1 cellular context compared by ENCODE assay signal in the genomic region with DNA sequence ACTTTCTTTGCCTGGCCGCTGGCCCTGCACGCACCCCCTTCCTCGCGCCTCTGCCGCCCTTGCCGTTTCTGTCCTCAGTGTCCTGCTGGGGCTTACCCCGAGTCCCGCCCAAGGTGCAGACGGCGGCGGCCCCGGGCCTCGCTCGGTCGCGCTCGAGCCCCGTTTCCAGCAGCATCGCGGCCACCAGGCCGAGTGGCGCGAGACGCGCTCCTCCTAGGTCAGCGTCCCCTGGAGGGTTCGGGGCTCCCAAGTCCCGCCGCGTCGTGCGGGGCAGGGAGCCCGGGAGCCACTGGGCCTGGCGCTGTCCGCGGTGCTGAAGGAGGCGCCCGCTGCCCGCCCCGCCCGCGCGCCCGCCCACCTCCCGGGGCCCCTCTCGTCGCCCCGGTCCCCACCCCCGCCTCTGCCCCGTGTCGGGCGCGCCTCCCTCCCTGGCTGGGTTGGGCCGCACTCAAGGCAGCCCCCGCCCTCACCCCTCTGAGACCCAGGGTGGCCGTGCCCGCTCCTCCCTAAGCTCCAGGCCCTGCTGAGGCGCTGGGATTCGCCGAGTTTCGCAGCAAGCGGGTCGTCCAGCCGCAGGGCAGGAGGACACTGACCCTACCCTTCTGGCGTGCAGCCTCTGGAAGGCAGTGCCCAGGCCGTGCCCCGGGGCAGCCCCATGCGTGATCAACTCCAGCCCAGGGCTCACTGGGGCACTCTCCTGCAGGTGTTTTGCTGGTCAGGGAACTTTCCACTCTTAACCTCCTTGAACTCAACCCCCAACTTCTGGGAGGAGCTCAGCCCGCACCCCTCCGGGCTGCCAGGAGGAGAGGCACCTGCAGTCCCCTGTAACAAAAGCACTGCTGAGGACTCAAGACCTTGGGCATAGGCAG.
TF ChIP-seq lines count a peak whose summit lies in the region.

A gene (minus strand): TSS at position 291 of the 869 bp plus-strand sequence. CDS start 116 bp downstream, at position 175.

TF ChIP-seq in HCT116, 20 proteins besides CTCF, POLR2A, EP300 and RAD21 (continued from another document):
- TF ChIP-seq, protein P1, sequence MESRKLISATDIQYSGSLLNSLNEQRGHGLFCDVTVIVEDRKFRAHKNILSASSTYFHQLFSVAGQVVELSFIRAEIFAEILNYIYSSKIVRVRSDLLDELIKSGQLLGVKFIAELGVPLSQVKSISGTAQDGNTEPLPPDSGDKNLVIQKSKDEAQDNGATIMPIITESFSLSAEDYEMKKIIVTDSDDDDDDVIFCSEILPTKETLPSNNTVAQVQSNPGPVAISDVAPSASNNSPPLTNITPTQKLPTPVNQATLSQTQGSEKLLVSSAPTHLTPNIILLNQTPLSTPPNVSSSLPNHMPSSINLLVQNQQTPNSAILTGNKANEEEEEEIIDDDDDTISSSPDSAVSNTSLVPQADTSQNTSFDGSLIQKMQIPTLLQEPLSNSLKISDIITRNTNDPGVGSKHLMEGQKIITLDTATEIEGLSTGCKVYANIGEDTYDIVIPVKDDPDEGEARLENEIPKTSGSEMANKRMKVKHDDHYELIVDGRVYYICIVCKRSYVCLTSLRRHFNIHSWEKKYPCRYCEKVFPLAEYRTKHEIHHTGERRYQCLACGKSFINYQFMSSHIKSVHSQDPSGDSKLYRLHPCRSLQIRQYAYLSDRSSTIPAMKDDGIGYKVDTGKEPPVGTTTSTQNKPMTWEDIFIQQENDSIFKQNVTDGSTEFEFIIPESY (IDR thresholded peaks at IDR 0.05; ENCODE audit: extremely low read depth, insufficient replicate concordance, low read length) = no peak
- TF ChIP-seq JUND (IDR thresholded peaks at IDR 0.05) (no peak), ZNF274 (IDR thresholded peaks at IDR 0.05; ENCODE audit: low read depth, low read length) (no peak)
TF ChIP-seq in HCT116: peak in this region for 1.
